In the genomic region with DNA sequence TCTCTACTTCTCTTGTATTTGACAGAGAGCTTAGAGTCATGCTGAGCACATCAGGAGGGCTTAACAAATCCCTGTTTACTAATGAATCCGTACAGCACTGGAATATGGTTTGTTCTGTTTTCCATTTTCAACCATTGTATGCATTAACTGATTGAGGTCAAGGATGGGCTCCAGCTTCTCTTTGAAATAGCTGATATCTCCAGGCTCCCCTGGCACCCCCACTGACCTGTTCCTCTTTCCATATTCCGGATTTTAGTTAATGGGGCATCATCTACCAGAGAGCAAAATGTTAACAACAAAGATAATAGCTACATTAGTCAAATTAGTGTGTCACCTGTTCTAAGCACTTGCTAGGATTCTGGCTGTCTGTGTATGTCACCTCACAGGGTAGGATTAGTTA, we compare ENCODE assay signal across 17 cellular contexts. TPM values are rescaled to one million over a fixed set of nuclear protein-coding genes. Genes with fewer than 3 reads are reported as not detected.
A peak's percentile ranks its signal among the peaks of the same experiment; 100 is the strongest.
DNase-seq lines count a peak whose midpoint lies in the region; ATAC-seq and TF ChIP-seq lines count a peak whose summit lies in the region.
"Had no signal": no experiment of that assay in that cellular context is flagged by ENCODE, and none has a peak within 500 bp of the region (broad histone marks: within the 10 kb centered on the region; RNA-seq: fewer than 3 reads in every experiment).

No MANE protein-coding gene starts in this region.

- H3K18ac ChIP-seq in mesendoderm (ENCODE audit: low read length): no peak overlapping the region

- no peak overlapping the region for H2BK15ac ChIP-seq in mesendoderm (replicated peaks; ENCODE audit: low read depth)

- no peak overlapping the region for H3K4me2 ChIP-seq in mesendoderm (ENCODE audit: low read length)
- H3K4me2 ChIP-seq: SK-N-SH had no signal

- H3K23ac ChIP-seq in mesendoderm (ENCODE audit: low read length): no peak overlapping the region

- no peak overlapping the region for H4K5ac ChIP-seq in mesendoderm (ENCODE audit: low read length)

- H3K4me1 ChIP-seq in mesendoderm (ENCODE audit: control insufficient read depth, low read depth, low read length) (no peaks in the 10 kb centered on the region), transverse colon (peaks cover 0 to 13% (median 11%) of the 10 kb centered on the region in 4 donors)

- H3K9me3 ChIP-seq in transverse colon: no peaks in the 10 kb centered on the region
- H3K9me3 ChIP-seq: BLaER1 treated with 17β-estradiol and CSF1 and Interleukin-3, amounts not matched to agents 10 nM and 100 nM; MG63; SK-N-SH had no signal

- DNase-seq in NCI-H82 (lab: John Stamatoyannopoulos, UW) (peak; percentile 47), NCI-H82 treated with DMSO at 0.1 percent for 48 hours (lab: John Stamatoyannopoulos, UW; ENCODE audit: unreplicated experiment) (no peak), NCI-H1417 treated with DMSO at 0.1 percent for 48 hours (lab: John Stamatoyannopoulos, UW) (peak; percentile 14), NCI-H748 treated with DMSO at 0.1 percent for 48 hours (lab: John Stamatoyannopoulos, UW) (peak; percentile 80), mesendoderm (no peak), transverse colon (no peak)
- DNase-seq in activated naive CD4-positive, alpha-beta T cell treated with Interleukin-2 at 50 U/mL for 16 hours: no peak
- DNase-seq: EL, Karpas-422, MG63, NCI-H1092 treated with DMSO at 0.1 percent for 48 hours, NCI-H2029, NCI-H524 treated with DMSO at 0.1 percent for 48 hours, Right ventricle myocardium superior, SK-N-SH had no signal

- no peak overlapping the region for H4K8ac ChIP-seq in mesendoderm (ENCODE audit: low read depth, low read length)

- TF ChIP-seq EP300 in transverse colon (IDR thresholded peaks at IDR 0.05; ENCODE audit: low read depth): no peak

- no CpG with 5 or more reads among the region's 2 CpGs for WGBS in mesendoderm (ENCODE audit: extremely low coverage, insufficient coverage, low lambda C conversion rate)
- WGBS in transverse colon (ENCODE audit: low coverage in 1 of 2), 2 donors: 82 to 85% methylated on average over 2 of the region's 2 CpGs

- H3K4me3 ChIP-seq in mesendoderm (ENCODE audit: low read length) (no peak overlapping the region), transverse colon (no peak overlapping the region)
- H3K4me3 ChIP-seq: BLaER1 treated with 17β-estradiol and CSF1 and Interleukin-3, amounts not matched to agents 10 nM and 100 nM; MG63 had no signal

- TF ChIP-seq CTCF in transverse colon (IDR thresholded peaks at IDR 0.05): no peak

- H3K4ac ChIP-seq in mesendoderm (ENCODE audit: low read depth, low read length): no peak overlapping the region

- no peaks in the 10 kb centered on the region for H3K79me1 ChIP-seq in mesendoderm (ENCODE audit: low read length)

- no peak for ATAC-seq in activated CD4-positive, CD25-positive, alpha-beta regulatory T cell treated with anti-CD3 and anti-CD28 coated beads, Interleukin-2, amount 50 U/mL, for 24 hours

- no peak overlapping the region for H2BK120ac ChIP-seq in mesendoderm (ENCODE audit: low read depth, low read length)

- H3K27me3 ChIP-seq in mesendoderm (ENCODE audit: insufficient read depth, low read length, poor library complexity) (no peaks in the 10 kb centered on the region), transverse colon (no peaks in the 10 kb centered on the region)
- H3K27me3 ChIP-seq: BLaER1 treated with 17β-estradiol and CSF1 and Interleukin-3, amounts not matched to agents 10 nM and 100 nM; MG63 had no signal

- H3K36me3 ChIP-seq in mesendoderm (ENCODE audit: control insufficient read depth, insufficient read depth, low read length) (no peaks in the 10 kb centered on the region), transverse colon (no peaks in the 10 kb centered on the region)
- H3K36me3 ChIP-seq: BLaER1 treated with 17β-estradiol and CSF1 and Interleukin-3, amounts not matched to agents 10 nM and 100 nM; MG63 had no signal

- in situ Hi-C loops in transverse colon (cut with MboI; ENCODE audit: low pct_ligation_motif_present in 1 of 4, low pct_unique_long_range_greater_than_20kb in 1 of 4, low sequenced_read_pairs in 3 of 4): loop anchor here in 1 of 4 donors (25.0 kb wide), 1 partner anchor 272 kb away; no protein-coding TSS in a partner anchor

- no peak overlapping the region for H2BK5ac ChIP-seq in mesendoderm (ENCODE audit: low read length)

- TF ChIP-seq POLR2A in transverse colon (IDR thresholded peaks at IDR 0.05): no peak

- H3K9ac ChIP-seq in mesendoderm (ENCODE audit: low read length): no peak overlapping the region
- H3K9ac ChIP-seq: SK-N-SH had no signal

- intact Hi-C loops in transverse colon (cut with DNase I; ENCODE audit: low total_unique reads): no loop called here

- H2AK5ac ChIP-seq in mesendoderm (ENCODE audit: low read length): no peak overlapping the region

- H3K56ac ChIP-seq in mesendoderm (ENCODE audit: low read length): no peak overlapping the region

- no peaks in the 10 kb centered on the region for H3K79me2 ChIP-seq in mesendoderm (ENCODE audit: control insufficient read depth, insufficient read depth, low read length)

- peak overlapping the region; percentile 19 for H3K27ac ChIP-seq in mesendoderm (ENCODE audit: low read depth, low read length)
- H3K27ac ChIP-seq in transverse colon: no peak overlapping the region

RNA-seq across cellular contexts. Expression of a gene that starts 57.6 kb away (rescaled TPM):
- 17.0 TPM for polyA plus RNA-seq in mesendoderm (2013, experiment 1 of 2)
- 18.7 TPM for polyA plus RNA-seq in mesendoderm (2013, experiment 2 of 2)
- total RNA-seq in transverse colon: 10 to 100 TPM; 24.2 to 91.5 (median 35.7) TPM

Comparison
In these comparisons a context has a peak if more than half of its experiments do, and no peak if none do; other contexts are left out.
1. DNase-seq: peak in NCI-H82 (single experiment), NCI-H1417 treated with DMSO at 0.1 percent for 48 hours (single experiment) and NCI-H748 treated with DMSO at 0.1 percent for 48 hours (single experiment); none in NCI-H82 treated with DMSO at 0.1 percent for 48 hours (single experiment), mesendoderm (single experiment), activated naive CD4-positive, alpha-beta T cell treated with Interleukin-2 at 50 U/mL for 16 hours (single experiment) and transverse colon (single experiment).